Comparison of ENCODE assay signal across 22 cellular contexts in the genomic region with DNA sequence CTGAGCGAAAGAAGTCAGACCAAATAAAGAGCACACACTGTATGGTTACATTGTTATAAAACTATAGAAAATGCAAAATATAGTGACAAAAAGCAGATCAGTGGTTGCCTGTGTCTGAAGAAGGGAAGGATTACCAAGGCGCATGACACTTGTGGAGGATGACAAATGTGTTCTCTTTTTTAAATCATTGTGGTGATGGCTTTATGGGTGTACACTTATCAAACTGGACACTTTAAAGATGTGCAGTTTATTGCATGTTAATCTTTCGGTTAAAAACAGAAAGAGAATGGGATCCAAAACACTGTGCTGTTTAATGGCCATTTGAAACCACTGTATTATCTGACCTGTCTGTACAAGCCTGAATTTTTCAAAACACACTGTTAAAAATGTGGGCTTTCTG. TPM values are rescaled to one million over a fixed set of nuclear protein-coding genes. Genes with fewer than 3 reads are reported as not detected.
A peak's percentile ranks its signal among the peaks of the same experiment; 100 is the strongest.
DNase-seq lines count a peak whose midpoint lies in the region; ATAC-seq, FAIRE-seq and TF ChIP-seq lines count a peak whose summit lies in the region.
"Had no signal": no experiment of that assay in that cellular context is flagged by ENCODE, and none has a peak within 500 bp of the region (broad histone marks: within the 10 kb centered on the region; RNA-seq: fewer than 3 reads in every experiment).

No MANE protein-coding gene starts in this region.

- H4K20me1 ChIP-seq in Loucy (ENCODE audit: insufficient read depth, low read length, poor library complexity, severe bottlenecking) (no peaks in the 10 kb centered on the region), K562 (replicated peaks; ENCODE audit: control insufficient read depth, insufficient read depth, low read length) (no peaks in the 10 kb centered on the region)

- no TSS peak for BruUV-seq in K562 (replicated peaks; lab: Mats Ljungman, UMichigan)

- H3K4me2 ChIP-seq in Loucy (ENCODE audit: low read depth, low read length, poor library complexity, severe bottlenecking) (no peak overlapping the region), K562 (ENCODE audit: insufficient read depth, low read length) (no peak overlapping the region)

- H3K27me3 Mint-ChIP-seq in activated CD4-positive, alpha-beta T cell treated with anti-CD3 and anti-CD28 coated beads for 36 hours = no peaks in the 10 kb centered on the region
- no peaks in the 10 kb centered on the region for H3K27me3 Mint-ChIP-seq in activated T-cell treated with anti-CD3 and anti-CD28 coated beads, Interleukin-2, amount 50 U/mL, for 24 hours

- H3K9me1 ChIP-seq in K562 (ENCODE audit: control insufficient read depth, insufficient read depth, low read length) = no peaks in the 10 kb centered on the region

- no peaks in the 10 kb centered on the region for H3K36me3 Mint-ChIP-seq in activated CD4-positive, alpha-beta T cell treated with anti-CD3 and anti-CD28 coated beads for 36 hours (ENCODE audit: low read depth)
- no peaks in the 10 kb centered on the region for H3K36me3 Mint-ChIP-seq in activated T-cell treated with anti-CD3 and anti-CD28 coated beads, Interleukin-2, amount 50 U/mL, for 24 hours (ENCODE audit: low read depth)
- H3K36me3 Mint-ChIP-seq: CD4-positive, CD25-positive, alpha-beta regulatory T cell had no signal

- FAIRE-seq in K562 (lab: Jason Lieb, UNC) = no peak
- FAIRE-seq: A204.1, D721Med, GM12892, GM18507 had no signal

- intact Hi-C loops in K562 (cut with micrococcal nuclease) = no loop called here
- intact Hi-C loops in activated CD4-positive, alpha-beta T cell treated with anti-CD3 and anti-CD28 coated beads for 36 hours (cut with DNase I, micrococcal nuclease) = no loop called here

- TF ChIP-seq CTCF in Loucy (conservative IDR thresholded peaks at IDR 0.05; ENCODE audit: low read length) (no peak), K562 (IDR thresholded peaks at IDR 0.05 in 2 of 3, conservative IDR thresholded peaks at IDR 0.05 in 1 of 3; ENCODE audit: insufficient read depth in 2 of 3, low read depth in 1 of 3, low read length in 3 of 3) (no peak), neutrophil (IDR thresholded peaks at IDR 0.05) (no peak)

- H3K9ac ChIP-seq in Loucy (ENCODE audit: low read depth, low read length, poor library complexity, severe bottlenecking) (no peak overlapping the region), K562 (ENCODE audit: insufficient read depth in 1 of 2, low read depth in 2 of 2, low read length in 2 of 2) (no peak overlapping the region)

- no peaks in the 10 kb centered on the region for H3K9me3 Mint-ChIP-seq in activated CD4-positive, alpha-beta T cell treated with anti-CD3 and anti-CD28 coated beads for 36 hours (ENCODE audit: low read depth)
- no peaks in the 10 kb centered on the region for H3K9me3 Mint-ChIP-seq in activated T-cell treated with anti-CD3 and anti-CD28 coated beads, Interleukin-2, amount 50 U/mL, for 24 hours
- H3K9me3 Mint-ChIP-seq: CD4-positive, CD25-positive, alpha-beta regulatory T cell had no signal

- CTCF ChIA-PET in K562 (lab: Yijun Ruan, JAX; ENCODE audit: low intra/inter-chr PET ratio) = no interaction called here
- CTCF ChIA-PET in activated CD4-positive, alpha-beta T cell treated with anti-CD3 and anti-CD28 coated beads for 36 hours (lab: Charles Lee) = no interaction called here

- H3K4me1 Mint-ChIP-seq in activated CD4-positive, alpha-beta T cell treated with anti-CD3 and anti-CD28 coated beads for 36 hours = no peaks in the 10 kb centered on the region
- no peaks in the 10 kb centered on the region for H3K4me1 Mint-ChIP-seq in activated T-cell treated with anti-CD3 and anti-CD28 coated beads, Interleukin-2, amount 50 U/mL, for 24 hours (ENCODE audit: low read depth)

- H3K4me1 ChIP-seq in Loucy (ENCODE audit: insufficient read depth, low read length, poor library complexity, severe bottlenecking) (peaks cover 14% of the 10 kb centered on the region), K562 (replicated peaks in 1 of 2; ENCODE audit: control insufficient read depth in 2 of 2, insufficient read depth in 2 of 2, low read length in 2 of 2) (no peaks in the 10 kb centered on the region), neutrophil (ENCODE audit: control insufficient read depth in 1 of 2, insufficient read depth in 1 of 2, low read depth in 1 of 2, low read length in 1 of 2) (peaks cover 47 to 48% of the 10 kb centered on the region in 2 experiments)
- H3K4me1 ChIP-seq: BE2C, Caco-2 had no signal

- H3K36me3 ChIP-seq in Loucy (ENCODE audit: insufficient read depth, low read length) = no peaks in the 10 kb centered on the region
- H3K36me3 ChIP-seq in K562 (ENCODE audit: control insufficient read depth, insufficient read depth, low read length) = no peaks in the 10 kb centered on the region
- no peaks in the 10 kb centered on the region for H3K36me3 ChIP-seq in neutrophil
- H3K36me3 ChIP-seq: BE2C had no signal

- H3K27me3 ChIP-seq in Loucy (ENCODE audit: insufficient read depth, low read length, poor library complexity, severe bottlenecking) (no peaks in the 10 kb centered on the region), K562 (ENCODE audit: control insufficient read depth in 2 of 2, insufficient read depth in 2 of 2, low read length in 2 of 2) (0 out of 5 replicates have a peak, but pooled peaks cover 0 to 4% of the 10 kb centered on the region in 2 experiments), neutrophil (no peaks in the 10 kb centered on the region)
- H3K27me3 ChIP-seq: BE2C had no signal

- H3K79me2 ChIP-seq in Loucy (ENCODE audit: insufficient read depth, low read length) (no peaks in the 10 kb centered on the region), K562 (ENCODE audit: control insufficient read depth, insufficient read depth, low read length) (no peaks in the 10 kb centered on the region)

- no peak overlapping the region for H3K27ac ChIP-seq in K562 (ENCODE audit: extremely low read depth, low read depth, low read length)
- peak overlapping the region; percentile 92 for H3K27ac ChIP-seq in neutrophil

- no peak overlapping the region for H3K4me3 Mint-ChIP-seq in activated CD4-positive, alpha-beta T cell treated with anti-CD3 and anti-CD28 coated beads for 36 hours
- H3K4me3 Mint-ChIP-seq in activated T-cell treated with anti-CD3 and anti-CD28 coated beads, Interleukin-2, amount 50 U/mL, for 24 hours = no peak overlapping the region
- H3K4me3 Mint-ChIP-seq: CD4-positive, CD25-positive, alpha-beta regulatory T cell had no signal

- no peaks in the 10 kb centered on the region for H3K9me3 ChIP-seq in Loucy (ENCODE audit: insufficient read depth, low read depth, low read length)
- H3K9me3 ChIP-seq in K562 (replicated peaks; ENCODE audit: control insufficient read depth, insufficient read depth, low read depth, low read length) = no peaks in the 10 kb centered on the region
- no peaks in the 10 kb centered on the region for H3K9me3 ChIP-seq in neutrophil
- H3K9me3 ChIP-seq: BE2C, Caco-2 had no signal

- POLR2A ChIA-PET in K562 (lab: Yijun Ruan, JAX) = no interaction called here
- POLR2A ChIA-PET in activated CD4-positive, alpha-beta T cell treated with anti-CD3 and anti-CD28 coated beads for 36 hours (lab: Charles Lee) = no interaction called here

- TF ChIP-seq POLR2A in K562 (conservative IDR thresholded peaks at IDR 0.05) = no peak

- in situ Hi-C loops in K562 (cut with MboI) = no loop called here

- H3F3A ChIP-seq in Loucy (ENCODE audit: low read depth) = 0 out of 2 replicates have a peak, but pooled peaks cover 5% of the 10 kb centered on the region

- H2AFZ ChIP-seq in Loucy (ENCODE audit: low read length) (0 out of 2 replicates have a peak overlapping the region, but pooled peaks have one; percentile 35), K562 (ENCODE audit: low read depth, low read length) (no peak overlapping the region)

- TF ChIP-seq EP300 in K562 (IDR thresholded peaks at IDR 0.05; ENCODE audit: low read length) = no peak

- TF ChIP-seq RAD21 in K562 (CRISPR knock-in tag; conservative IDR thresholded peaks at IDR 0.05 in 1 of 2, IDR thresholded peaks at IDR 0.05 in 1 of 2) = no peak

- 64% methylated on average over 3 of the region's 3 CpGs for WGBS in K562 (ENCODE audit: insufficient coverage, low coverage, missing lambda C conversion rate)

- ATAC-seq in K562 = no peak
- no peak for ATAC-seq in activated CD4-positive, alpha-beta T cell treated with anti-CD3 and anti-CD28 coated beads for 36 hours
- ATAC-seq: HCT116 had no signal

- H3K4me3 ChIP-seq in Loucy (ENCODE audit: low read length, poor library complexity, severe bottlenecking) (no peak overlapping the region), K562 (no peak overlapping the region), neutrophil (ENCODE audit: low read depth in 1 of 2, low read length in 1 of 2) (no peak overlapping the region)

- DNase-seq in K562 (ENCODE audit: extremely low read depth in 1 of 4, low spot score in 3 of 4) (no peak), NK-92 (lab: John Stamatoyannopoulos, UW; ENCODE audit: unreplicated experiment) (no peak), NCI-H1436 (lab: John Stamatoyannopoulos, UW) (no peak)
- DNase-seq in activated CD4-positive, alpha-beta T cell treated with anti-CD3 and anti-CD28 coated beads for 36 hours = no peak
- no peak for DNase-seq in activated T-cell treated with anti-CD3 and anti-CD28 coated beads, Interleukin-2, amount 50 U/mL, for 24 hours
- DNase-seq: ACHN; BE2C; C1 segment of cervical spinal cord; Caco-2; CD4-positive, CD25-positive, alpha-beta regulatory T cell; DMS153; DMS79; GDM1; GOT3; H7 had no signal

- no peaks in the 10 kb centered on the region for H3K9me2 ChIP-seq in Loucy (replicated peaks; ENCODE audit: low read depth, low read length)

- no peak overlapping the region for H3K27ac Mint-ChIP-seq in activated CD4-positive, alpha-beta T cell treated with anti-CD3 and anti-CD28 coated beads for 36 hours
- no peak overlapping the region for H3K27ac Mint-ChIP-seq in activated T-cell treated with anti-CD3 and anti-CD28 coated beads, Interleukin-2, amount 50 U/mL, for 24 hours
- H3K27ac Mint-ChIP-seq: CD4-positive, CD25-positive, alpha-beta regulatory T cell had no signal

RNA-seq across cellular contexts. Expression of a gene that starts 8.8 kb away (rescaled TPM):
- 65.9 and 172 TPM in 2 replicates for total RNA-seq in K562 (2011; cell fraction: chromatin; rRNA removed; ENCODE audit: low replicate concordance)
- 32.7 and 54.6 TPM in 2 replicates for total RNA-seq in K562 (2011; cell fraction: nucleolus; rRNA removed)
- total RNA-seq in K562 (2011; cell fraction: nucleoplasm; rRNA removed) = 69.6 and 109 TPM in 2 replicates
- total RNA-seq in K562 (2014; rRNA removed) (16.8 and 17.5 TPM in 2 replicates), K562 (2014; rRNA removed; fragmentation: Illumina TruSeq; extraction: Trizol) (33.0 and 40.7 TPM in 2 replicates), K562 (2015; rRNA removed; fragmentation: Illumina TruSeq; extraction: Trizol) (32.5 and 39.3 TPM in 2 replicates), K562 (2021) (21.1 and 24.6 TPM in 2 replicates)
- polyA plus RNA-seq in K562 (2011; rRNA removed) (18.6 and 21.6 TPM in 2 replicates), K562 (2014; fragmentation: Illumina TruSeq; extraction: Trizol) (27.8 and 35.1 TPM in 2 replicates), K562 (2014; fragmentation: Nextera tagmentation; extraction: Ambion mirVana) (1 to 10 TPM; 4.8 to 5.4 TPM), K562 (2014; rRNA removed) (12.9 and 13.9 TPM in 2 replicates)
- 5.4 and 12.0 TPM in 2 replicates for polyA plus RNA-seq in K562 (2011; cell fraction: cytosol; rRNA removed)
- polyA plus RNA-seq in K562 (2011; cell fraction: nucleus; rRNA removed) = 18.3 and 30.3 TPM in 2 replicates
- polyA plus RNA-seq in K562 (2012) = 13.1 and 14.2 TPM in 2 replicates
- 80.0 and 84.5 TPM in 2 replicates for polyA minus RNA-seq in K562 (2011; rRNA and poly(A)+ RNA removed)
- polyA minus RNA-seq in K562 (2011; cell fraction: cytosol; rRNA and poly(A)+ RNA removed) = 20.4 and 29.0 TPM in 2 replicates
- 45.0 and 95.5 TPM in 2 replicates for polyA minus RNA-seq in K562 (2011; cell fraction: nucleus; rRNA and poly(A)+ RNA removed)
- total RNA-seq in activated CD4-positive, alpha-beta T cell treated with anti-CD3 and anti-CD28 coated beads for 36 hours = 10 to 100 TPM; 38.0 to 39.4 TPM
